Comparison of ENCODE assay signal across 13 cellular contexts in the genomic region with DNA sequence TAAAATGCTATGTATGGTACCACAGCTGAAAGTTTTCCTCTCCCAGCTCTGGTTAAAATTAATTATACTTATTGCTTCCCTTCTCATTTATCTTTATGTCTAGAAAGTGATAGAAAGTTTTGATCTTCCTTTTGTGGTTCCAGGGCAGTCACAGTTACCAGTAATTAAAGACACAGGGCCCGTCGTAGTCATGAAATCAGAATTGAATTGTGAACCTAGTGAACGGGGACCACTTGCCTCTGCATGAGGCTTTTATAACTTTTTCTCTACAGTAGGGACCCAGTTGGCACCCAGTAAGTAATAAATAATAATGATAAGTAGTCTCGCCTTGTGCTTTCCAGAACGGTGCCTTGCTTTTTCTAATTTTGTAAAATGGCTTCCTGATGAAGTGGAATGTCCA.
"Had no signal": no experiment of that assay in that cellular context is flagged by ENCODE, and none has a peak within 500 bp of the region (broad histone marks: within the 10 kb centered on the region; RNA-seq: fewer than 3 reads in every experiment).

No MANE protein-coding gene starts in this region.

- H3K27ac ChIP-seq: gastrocnemius medialis, heart right ventricle, ovary, sigmoid colon, spleen, tibial artery had no signal

- H3K4me1 Mint-ChIP-seq: neural crest cell had no signal

- DNase-seq: activated CD4-positive, alpha-beta T cell treated with anti-CD3 and anti-CD28 coated beads, Interleukin-2, amount 50 U/mL, for 1 hour; activated CD8-positive, alpha-beta memory T cell treated with anti-CD3 and anti-CD28 coated beads, Interleukin-2, amount 50 U/mL, for 4 hours; activated effector memory CD4-positive, alpha-beta T cell treated with anti-CD3 and anti-CD28 coated beads, Interleukin-2, amount 50 U/mL, for 16 hours; erythroblast; gastrocnemius medialis; heart right ventricle; ovary; SHP77 treated with DMSO at 0.1 percent for 48 hours; sigmoid colon; spleen; tibial artery had no signal

- H3K4me3 Mint-ChIP-seq: neural crest cell had no signal

- ATAC-seq: gastrocnemius medialis, heart right ventricle, SK-N-SH treated with all-trans-retinoic acid at 6 μM for 48 hours had no signal

- H3K9me3 Mint-ChIP-seq: neural crest cell had no signal
